ENCODE assay signal across 32 cellular contexts in the genomic region with DNA sequence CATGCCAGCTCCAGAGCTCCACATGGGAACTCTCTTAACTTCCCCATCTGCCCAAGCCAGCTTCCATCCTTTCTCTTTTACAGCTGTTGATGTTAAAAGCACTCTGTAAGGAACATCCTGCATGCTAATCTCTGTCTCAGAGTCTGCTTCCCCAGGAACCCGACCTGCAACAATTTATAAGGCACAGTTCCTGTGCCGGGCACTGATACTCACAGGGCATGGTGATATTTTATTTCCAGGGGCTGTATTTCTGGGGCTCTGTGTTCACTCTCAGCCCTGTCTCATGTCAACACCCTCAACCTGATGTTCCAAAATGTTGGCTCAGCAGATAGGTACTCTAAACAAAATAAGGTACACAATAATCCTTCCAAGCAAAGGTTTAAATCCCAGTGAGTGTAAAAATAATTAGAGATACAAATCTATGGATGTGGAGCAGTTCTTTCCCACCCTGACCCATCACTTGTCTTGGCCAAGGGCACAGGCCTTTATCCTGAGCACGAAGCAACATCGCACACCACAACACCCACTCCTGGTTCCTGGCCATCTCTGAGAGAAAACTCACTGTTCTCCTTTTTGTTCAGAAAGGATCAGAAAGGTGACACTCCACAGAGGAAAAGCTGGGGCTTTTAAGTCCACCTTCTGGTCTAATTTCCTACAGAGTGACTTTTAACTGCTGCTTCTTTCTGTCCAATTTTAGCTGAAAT. TPM values are rescaled to one million over a fixed set of nuclear protein-coding genes. Genes with fewer than 3 reads are reported as not detected.
"Had no signal": no experiment of that assay in that cellular context is flagged by ENCODE, and none has a peak within 500 bp of the region (broad histone marks: within the 10 kb centered on the region; RNA-seq: fewer than 3 reads in every experiment).

No MANE protein-coding gene starts in this region.

- H3K4me3 ChIP-seq: adrenal gland, body of pancreas, breast epithelium, K562, Peyer's patch had no signal

- H3K36me3 Mint-ChIP-seq: activated naive CD4-positive, alpha-beta T cell treated with anti-CD3 and anti-CD28 coated beads, Interleukin-2, amount 50 U/mL, for 72 hours had no signal

- H3K27ac Mint-ChIP-seq: activated CD4-positive, alpha-beta T cell treated with anti-CD3 and anti-CD28 coated beads for 36 hours; activated CD4-positive, alpha-beta T cell treated with anti-CD3 and anti-CD28 coated beads, Interleukin-2, amount 10 ng/mL, durations not matched to agents 7 days and 5 days; activated CD8-positive, alpha-beta T cell treated with anti-CD3 and anti-CD28 coated beads, Interleukin-2, amount 10 ng/mL, durations not matched to agents 7 days and 5 days; activated naive CD4-positive, alpha-beta T cell treated with anti-CD3 and anti-CD28 coated beads for 36 hours; activated naive CD4-positive, alpha-beta T cell treated with anti-CD3 and anti-CD28 coated beads, Interleukin-2, amount 50 U/mL, for 72 hours; activated T-cell treated with anti-CD3 and anti-CD28 coated beads, Interleukin-2, amount 50 U/mL, for 24 hours; activated T-helper 2 cell treated with anti-CD3 and anti-CD28 coated beads, Interferon-gamma antibody, Interleukin-2, Interleukin-4, amounts not matched to agents 10 μg/mL and 5 μg/mL and 100 μg/mL, durations not matched to agents 14 hours and 24 hours and 36 hours had no signal

- H3K27ac ChIP-seq: adrenal gland, body of pancreas, breast epithelium, Peyer's patch had no signal

- H3K27me3 Mint-ChIP-seq: activated CD4-positive, alpha-beta T cell treated with anti-CD3 and anti-CD28 coated beads for 36 hours; activated CD4-positive, alpha-beta T cell treated with anti-CD3 and anti-CD28 coated beads, Interleukin-2, amount 10 ng/mL, durations not matched to agents 7 days and 5 days; activated T-cell treated with anti-CD3 and anti-CD28 coated beads, Interleukin-2, amount 50 U/mL, for 24 hours had no signal

- ATAC-seq: activated CD4-positive, alpha-beta T cell treated with anti-CD3 and anti-CD28 coated beads for 36 hours; activated CD4-positive, CD25-positive, alpha-beta regulatory T cell treated with anti-CD3 and anti-CD28 coated beads, Interleukin-2, amount 50 U/mL, for 24 hours; activated CD8-positive, alpha-beta T cell treated with anti-CD3 and anti-CD28 coated beads, Interleukin-2, amount 10 ng/mL, durations not matched to agents 7 days and 5 days; activated naive CD4-positive, alpha-beta T cell treated with anti-CD3 and anti-CD28 coated beads, Interleukin-2, amount 50 U/mL, for 72 hours; body of pancreas; K562; PC-3 had no signal

- H3K4me1 Mint-ChIP-seq: activated CD4-positive, alpha-beta T cell treated with anti-CD3 and anti-CD28 coated beads for 36 hours; activated CD4-positive, alpha-beta T cell treated with anti-CD3 and anti-CD28 coated beads, Interleukin-2, amount 10 ng/mL, durations not matched to agents 7 days and 5 days had no signal

- H3K27me3 ChIP-seq: adrenal gland, body of pancreas, breast epithelium, Peyer's patch had no signal

- H3K9me3 ChIP-seq: adrenal gland, body of pancreas, breast epithelium, Peyer's patch had no signal

- H3K9me3 Mint-ChIP-seq: activated CD4-positive, alpha-beta T cell treated with anti-CD3 and anti-CD28 coated beads, Interleukin-2, amount 10 ng/mL, durations not matched to agents 7 days and 5 days; activated naive CD4-positive, alpha-beta T cell treated with anti-CD3 and anti-CD28 coated beads for 36 hours; activated T-cell treated with anti-CD3 and anti-CD28 coated beads, Interleukin-2, amount 50 U/mL, for 24 hours; activated T-helper 2 cell treated with anti-CD3 and anti-CD28 coated beads, Interferon-gamma antibody, Interleukin-2, Interleukin-4, amounts not matched to agents 10 μg/mL and 5 μg/mL and 100 μg/mL, durations not matched to agents 14 hours and 24 hours and 36 hours had no signal

- DNase-seq: activated CD4-positive, alpha-beta T cell treated with anti-CD3 and anti-CD28 coated beads for 36 hours; activated CD4-positive, alpha-beta T cell treated with anti-CD3 and anti-CD28 coated beads, Interleukin-2, amount 10 ng/mL, durations not matched to agents 7 days and 5 days; activated CD4-positive, alpha-beta T cell treated with anti-CD3 and anti-CD28 coated beads, Interleukin-2, amount 50 U/mL, for 48 hours; activated CD8-positive, alpha-beta T cell treated with anti-CD3 and anti-CD28 coated beads, Interleukin-2, amount 10 ng/mL, durations not matched to agents 7 days and 5 days; activated gamma-delta T cell treated with Interleukin-2 at 50 U/mL for 16 hours; activated naive CD4-positive, alpha-beta T cell treated with anti-CD3 and anti-CD28 coated beads for 36 hours; activated T-cell treated with anti-CD3 and anti-CD28 coated beads, Interleukin-2, amount 50 U/mL, for 24 hours; adrenal gland; body of pancreas; caudate nucleus; cerebellar nuclear complex; NCI-H1105; NCI-H1417 treated with DMSO at 0.1 percent for 48 hours; NCI-H187 treated with DMSO at 0.1 percent for 48 hours; NCI-H2081; NCI-H2171 treated with DMSO at 0.1 percent for 48 hours; NCI-H2227 treated with DMSO at 0.1 percent for 48 hours; NCI-H510A treated with DMSO at 0.1 percent for 48 hours; NK-92 treated with Interleukin-12 subunit alpha and Interleukin-12 subunit beta, amount 100 ng/mL, for 24 hours; PC-3; Peyer's patch; RPMI8226; SW 1271; T1000 had no signal

- H3K4me3 Mint-ChIP-seq: activated CD4-positive, alpha-beta T cell treated with anti-CD3 and anti-CD28 coated beads for 36 hours; activated CD4-positive, alpha-beta T cell treated with anti-CD3 and anti-CD28 coated beads, Interleukin-2, amount 10 ng/mL, durations not matched to agents 7 days and 5 days; activated CD8-positive, alpha-beta T cell treated with anti-CD3 and anti-CD28 coated beads, Interleukin-2, amount 10 ng/mL, durations not matched to agents 7 days and 5 days; activated naive CD4-positive, alpha-beta T cell treated with anti-CD3 and anti-CD28 coated beads for 36 hours; activated T-cell treated with anti-CD3 and anti-CD28 coated beads, Interleukin-2, amount 50 U/mL, for 24 hours had no signal

- H3K36me3 ChIP-seq: adrenal gland, breast epithelium, Peyer's patch had no signal

- H3K4me1 ChIP-seq: adrenal gland, body of pancreas, breast epithelium, Peyer's patch had no signal

RNA-seq across cellular contexts. Expression of a gene that starts 44.8 kb away (rescaled TPM):
- total RNA-seq: activated CD4-positive, alpha-beta T cell treated with anti-CD3 and anti-CD28 coated beads for 36 hours; activated CD4-positive, alpha-beta T cell treated with anti-CD3 and anti-CD28 coated beads, Interleukin-2, amount 10 ng/mL, durations not matched to agents 7 days and 5 days; activated CD8-positive, alpha-beta T cell treated with anti-CD3 and anti-CD28 coated beads, Interleukin-2, amount 10 ng/mL, durations not matched to agents 7 days and 5 days; activated naive CD4-positive, alpha-beta T cell treated with anti-CD3 and anti-CD28 coated beads for 36 hours; activated naive CD4-positive, alpha-beta T cell treated with anti-CD3 and anti-CD28 coated beads, Interleukin-2, amount 50 U/mL, for 72 hours; activated T-helper 2 cell treated with anti-CD3 and anti-CD28 coated beads, Interferon-gamma antibody, Interleukin-2, Interleukin-4, amounts not matched to agents 10 μg/mL and 5 μg/mL and 100 μg/mL, durations not matched to agents 14 hours and 24 hours and 36 hours; body of pancreas; K562; MCF 10A; PC-3; Peyer's patch; T-helper 1 cell treated with Interleukin-12 subunit alpha and Interleukin-12 subunit beta and Interleukin-4 antibody, amounts not matched to agents 30 ng/mL and 1 ng/mL, for 36 hours; T-helper 2 cell treated with Interferon-gamma antibody and Interleukin-4, amounts not matched to agents 100 ng/mL and 5 ng/mL, for 36 hours had no signal
- polyA plus RNA-seq: K562 had no signal
